ENCODE assay signal across 8 cellular contexts in the genomic region with DNA sequence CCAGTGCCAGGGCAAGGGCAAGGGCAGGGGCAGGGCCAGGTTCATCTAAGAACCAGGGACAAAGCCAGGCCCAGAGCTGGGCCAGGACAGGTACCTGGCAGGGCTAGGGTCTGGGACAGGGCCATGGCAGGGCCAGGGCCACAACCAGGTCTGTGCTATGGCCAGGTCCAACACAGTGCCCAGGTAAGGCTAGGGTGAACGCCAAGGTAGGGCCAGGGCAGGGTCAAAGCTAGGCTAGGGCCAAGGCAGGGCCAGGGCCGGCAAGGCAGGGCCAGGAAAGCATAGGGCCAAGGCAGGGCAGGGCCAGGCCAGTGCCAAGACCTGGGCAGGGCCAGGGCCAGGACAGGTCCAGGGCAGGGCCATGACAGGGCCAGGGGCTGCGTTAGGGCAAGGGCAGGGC.
DNase-seq lines count a peak whose midpoint lies in the region; ATAC-seq, FAIRE-seq and TF ChIP-seq lines count a peak whose summit lies in the region.
"Not testable (repeated sequence)": the region's sequence is repeated elsewhere in the genome, so short reads cannot be mapped to it uniquely, and the experiment has no call there.

No MANE protein-coding gene starts in this region.

- not testable (repeated sequence) for H3K9me3 ChIP-seq in RWPE2 (ENCODE audit: severe bottlenecking); left ventricle myocardium inferior (replicated peaks); kidney (ENCODE audit: control insufficient read depth in 1 of 2, low read length in 2 of 2); lower lobe of right lung; sigmoid colon; spleen

- DNase-seq in RWPE2 (ENCODE audit: low spot score) (peak; percentile 27), Right ventricle myocardium inferior (ENCODE audit: missing footprints) (peak; percentile 5), cardiac septum (ENCODE audit: low spot score) (peak; percentile 55), left ventricle myocardium inferior (peak; percentile 10), kidney (peak; percentile 4), lower lobe of right lung (peak; percentile 23), sigmoid colon (peak; percentile 5), spleen (peak; percentile 28)

- intact Hi-C loops in Right ventricle myocardium inferior (cut with DNase I); cardiac septum (cut with DNase I); left ventricle myocardium inferior (cut with micrococcal nuclease); kidney (cut with DNase I); lower lobe of right lung (cut with DNase I); sigmoid colon (cut with DNase I); spleen (cut with DNase I; ENCODE audit: low total_unique reads): not testable (repeated sequence)

- not testable (repeated sequence) for H3K4me1 ChIP-seq in RWPE2 (ENCODE audit: insufficient read depth, poor library complexity, severe bottlenecking); left ventricle myocardium inferior; kidney (ENCODE audit: control insufficient read depth in 1 of 2, insufficient read depth in 1 of 2, low read depth in 1 of 2, low read length in 2 of 2); lower lobe of right lung; sigmoid colon; spleen

- FAIRE-seq in kidney (lab: Jason Lieb, UNC), result not testable (repeated sequence)

- H3K9ac ChIP-seq in kidney (ENCODE audit: low read length in 2 of 2), result not testable (repeated sequence)

- TF ChIP-seq POLR2A in sigmoid colon (IDR thresholded peaks at IDR 0.05); spleen (IDR thresholded peaks at IDR 0.05): not testable (repeated sequence)

- not testable (repeated sequence) for ATAC-seq in RWPE2 (ENCODE audit: low read depth); Right ventricle myocardium inferior; lower lobe of right lung

- H3K36me3 ChIP-seq in RWPE2 (ENCODE audit: low read depth); left ventricle myocardium inferior; kidney (ENCODE audit: control insufficient read depth in 1 of 2, insufficient read depth in 2 of 2, low read length in 2 of 2); lower lobe of right lung; sigmoid colon; spleen: not testable (repeated sequence)

- not testable (repeated sequence) for TF ChIP-seq EP300 in sigmoid colon (IDR thresholded peaks at IDR 0.05)

- H3K4me3 ChIP-seq in RWPE2 (ENCODE audit: severe bottlenecking); left ventricle myocardium inferior; kidney (ENCODE audit: low read length in 2 of 2); lower lobe of right lung; sigmoid colon; spleen: not testable (repeated sequence)

- not testable (repeated sequence) for H3K27ac ChIP-seq in RWPE2 (ENCODE audit: poor library complexity, severe bottlenecking); left ventricle myocardium inferior (replicated peaks); kidney (ENCODE audit: low read depth in 2 of 2, low read length in 2 of 2); lower lobe of right lung; sigmoid colon; spleen

- not testable (repeated sequence) for H3K27me3 ChIP-seq in RWPE2 (ENCODE audit: insufficient read depth, poor library complexity, severe bottlenecking); left ventricle myocardium inferior (ENCODE audit: low read depth); lower lobe of right lung (ENCODE audit: low read depth); sigmoid colon; spleen (replicated peaks in 1 of 7)

- 55 to 75% methylated on average over 2 of the region's 3 CpGs for WGBS in sigmoid colon, 2 donors
- WGBS in spleen, 5 donors, result 57 to 69% (median 58%) methylated on average over 2 of the region's 3 CpGs; no CpG with 5 or more reads in 2 of the 5 donors

- TF ChIP-seq CTCF in RWPE2 (IDR thresholded peaks at IDR 0.05; ENCODE audit: poor library complexity, severe bottlenecking); left ventricle myocardium inferior (IDR thresholded peaks at IDR 0.05; ENCODE audit: borderline replicate concordance); kidney (IDR thresholded peaks at IDR 0.05; ENCODE audit: borderline replicate concordance, extremely low read depth, insufficient read depth); lower lobe of right lung (IDR thresholded peaks at IDR 0.05); sigmoid colon (IDR thresholded peaks at IDR 0.05); spleen (IDR thresholded peaks at IDR 0.05 in 8 of 11, conservative IDR thresholded peaks at IDR 0.05 in 3 of 11): not testable (repeated sequence)

Comparison
In these comparisons a context has a peak if more than half of its experiments do, and no peak if none do; other contexts are left out.
1. DNase-seq: peak in every context shown above with its lines; median percentile 55 in cardiac septum; 28 in spleen; 27 in RWPE2; 23 in lower lobe of right lung; 10 in left ventricle myocardium inferior; 5 in Right ventricle myocardium inferior; 5 in sigmoid colon; 4 in kidney.